ENCODE assay signal across 8 cellular contexts in the genomic region with DNA sequence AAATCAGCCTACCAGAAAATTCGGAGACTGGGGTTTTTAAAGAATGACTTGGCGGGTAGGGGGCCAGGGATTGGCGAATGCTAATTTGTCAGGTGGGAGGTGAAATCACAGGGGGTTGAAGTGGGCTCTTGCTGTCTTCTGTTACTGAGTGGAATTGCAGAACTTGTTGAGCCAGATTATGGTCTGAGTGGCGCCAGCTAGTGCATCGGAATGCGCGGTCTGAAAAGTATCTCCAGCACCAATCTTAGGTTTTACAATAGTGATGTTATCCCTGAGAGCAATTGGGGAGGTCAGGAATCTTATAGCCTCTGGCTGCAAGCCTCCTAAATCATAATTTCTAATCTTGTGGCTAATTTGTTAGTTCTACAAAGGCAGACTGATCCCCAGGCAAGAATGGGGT. TPM values are rescaled to one million over a fixed set of nuclear protein-coding genes. Genes with fewer than 3 reads are reported as not detected.
DNase-seq lines count a peak whose midpoint lies in the region; ATAC-seq and TF ChIP-seq lines count a peak whose summit lies in the region.

No MANE protein-coding gene starts in this region.

- H3K27me3 ChIP-seq in skeletal muscle tissue (ENCODE audit: control insufficient read depth in 3 of 3, insufficient read depth in 3 of 3, low read length in 3 of 3) = no peaks in the 10 kb centered on the region

- H3K9ac ChIP-seq in skeletal muscle tissue (ENCODE audit: low read depth in 1 of 3, low read length in 3 of 3) = no peak overlapping the region

- peak overlapping the region; percentile 86 for H3K27ac Mint-ChIP-seq in activated B cell treated with CpG ODN at 0.5 μM for 24 hours
- H3K27ac Mint-ChIP-seq in glutamatergic neuron (ENCODE audit: unreplicated experiment) = no peak overlapping the region

- H3K9me3 ChIP-seq in HEK293 (ENCODE audit: control insufficient read depth, insufficient read depth, low read depth, low read length) (no peaks in the 10 kb centered on the region), skeletal muscle tissue (ENCODE audit: control insufficient read depth in 3 of 3, low read length in 3 of 3) (no peaks in the 10 kb centered on the region)

- peaks cover 15% of the 10 kb centered on the region for H3K36me3 Mint-ChIP-seq in activated B cell treated with CpG ODN at 0.5 μM for 24 hours (ENCODE audit: low read depth)
- H3K36me3 Mint-ChIP-seq in glutamatergic neuron (ENCODE audit: unreplicated experiment) = peaks cover 5% of the 10 kb centered on the region

- ATAC-seq in activated B cell treated with CpG ODN at 0.5 μM for 24 hours (ENCODE audit: low read depth) (no peak), GM21529 (IDR thresholded peaks at IDR 0.05; ENCODE audit: unreplicated experiment) (no peak), GM18907 (IDR thresholded peaks at IDR 0.05; ENCODE audit: unreplicated experiment) (no peak)

- peak overlapping the region; percentile 82 for H3K4me3 Mint-ChIP-seq in activated B cell treated with CpG ODN at 0.5 μM for 24 hours
- H3K4me3 Mint-ChIP-seq in glutamatergic neuron (ENCODE audit: unreplicated experiment) = peak overlapping the region; percentile 86

- H3K4me1 Mint-ChIP-seq in activated B cell treated with CpG ODN at 0.5 μM for 24 hours (peaks cover 34% of the 10 kb centered on the region), glutamatergic neuron (ENCODE audit: low read depth, unreplicated experiment) (peaks cover 5% of the 10 kb centered on the region)

- H3K9me3 Mint-ChIP-seq in activated B cell treated with CpG ODN at 0.5 μM for 24 hours (peaks cover 3% of the 10 kb centered on the region), glutamatergic neuron (ENCODE audit: unreplicated experiment) (peaks cover 10% of the 10 kb centered on the region)

- H3K4me1 ChIP-seq in HEK293 (ENCODE audit: control insufficient read depth, insufficient read depth, low read length) (no peaks in the 10 kb centered on the region), skeletal muscle tissue (ENCODE audit: control insufficient read depth in 3 of 3, insufficient read depth in 3 of 3, low read length in 3 of 3) (peaks cover 8 to 15% (median 14%) of the 10 kb centered on the region in 3 donors)

- intact Hi-C loops in activated B cell treated with CpG ODN at 0.5 μM for 24 hours (cut with micrococcal nuclease) = loop anchor here (5.0 to 10.0 kb wide), 2 partner anchors 226 to 1491 kb away; no protein-coding TSS in a partner anchor

- H3K4me3 ChIP-seq in HEK293 (ENCODE audit: low read depth, low read length) (no peak overlapping the region), skeletal muscle tissue (ENCODE audit: low read length in 3 of 3) (peak overlapping the region in 2 of 3 donors; percentile 96 to 98)

- CTCF ChIA-PET in HEK293 (lab: Yijun Ruan, JAX) = interaction anchor here (0.7 kb wide), 1 partner anchor 863 kb away, joined by 3 read pairs; no protein-coding TSS in a partner anchor
- CTCF ChIA-PET in activated B cell treated with CpG ODN at 0.5 μM for 24 hours (lab: Charles Lee) = no interaction called here

- POLR2A ChIA-PET in HEK293 (lab: Yijun Ruan, JAX) (interaction anchor here (1.4 kb wide), 1 partner anchor 70 kb away, joined by 5 read pairs; the partner anchor contains the start of gene AKTIP), activated B cell treated with CpG ODN at 0.5 μM for 24 hours (lab: Charles Lee) (interaction anchor here (0.6 to 2.5 kb wide), 9 partner anchors 8 to 296 kb away, joined by 3 to 28 read pairs (median 6); partner anchors contain the start of genes AKTIP, FTO and RPGRIP1L)

- no peak overlapping the region for H3K27ac ChIP-seq in HEK293 (ENCODE audit: extremely low read depth, low read depth, low read length)
- H3K27ac ChIP-seq in skeletal muscle tissue (ENCODE audit: low read depth, low read length) = peak overlapping the region; percentile 94

- TF ChIP-seq CTCF in HEK293 (tag by site-specific recombination; IDR thresholded peaks at IDR 0.05) (no peak), activated B cell treated with CpG ODN at 0.5 μM for 24 hours (IDR thresholded peaks at IDR 0.05) (no peak), glutamatergic neuron (IDR thresholded peaks at IDR 0.05; ENCODE audit: partially characterized antibody, unreplicated experiment) (no peak)

- DNase-seq in activated B cell treated with CpG ODN at 0.5 μM for 24 hours = no peak
- DNase-seq in glutamatergic neuron = no peak
- DNase-seq in HK-2 (ENCODE audit: unreplicated experiment) = no peak
- no peak for DNase-seq in NCI-H2029 (lab: John Stamatoyannopoulos, UW)

- peaks cover 3% of the 10 kb centered on the region for H3K27me3 Mint-ChIP-seq in activated B cell treated with CpG ODN at 0.5 μM for 24 hours
- H3K27me3 Mint-ChIP-seq in glutamatergic neuron (ENCODE audit: unreplicated experiment) = peaks cover 4% of the 10 kb centered on the region

- no peaks in the 10 kb centered on the region for H3K36me3 ChIP-seq in HEK293 (ENCODE audit: control insufficient read depth in 2 of 2, insufficient read depth in 1 of 2, low read length in 2 of 2)
- peaks cover 0 to 3% (median 0%) of the 10 kb centered on the region in 3 donors for H3K36me3 ChIP-seq in skeletal muscle tissue (ENCODE audit: control insufficient read depth in 3 of 3, insufficient read depth in 3 of 3, low read length in 3 of 3)

TF ChIP-seq in HEK293, 187 proteins besides CTCF, POLR2A, EP300 and RAD21:
- TF ChIP-seq ZNF664 (tag by site-specific recombination; IDR thresholded peaks at IDR 0.05) = no peak
- peak; percentile 83; the same call in 1 of the 2 replicates for TF ChIP-seq ZNF140 (tag by site-specific recombination; IDR thresholded peaks at IDR 0.05)
- 0 out of 2 replicates have a peak, but pooled peaks have one; percentile 20 for TF ChIP-seq SCRT2 (tag by site-specific recombination; IDR thresholded peaks at IDR 0.05)

RNA-seq across cellular contexts. Expression of gene RBL2, which starts 0.8 kb away (rescaled TPM):
- total RNA-seq in activated B cell treated with CpG ODN at 0.5 μM for 24 hours (90.9 and 99.5 TPM in 2 replicates), glutamatergic neuron (ENCODE audit: unreplicated experiment) (44.1 TPM), skeletal muscle tissue (60.5 TPM)
